Comparison of ENCODE assay signal across 8 cellular contexts in genomic region chr7:69190025-69190424, GRCh38.
"Had no signal": no experiment of that assay in that cellular context is flagged by ENCODE, and none has a peak within 500 bp of the region (broad histone marks: within the 10 kb centered on the region; RNA-seq: fewer than 3 reads in every experiment).

No MANE protein-coding gene starts in this region.

- DNase-seq: H9, HCEC 1CT, IMR-90, KBM-7 had no signal

- ATAC-seq: GM23338 had no signal

- H3K4me2 ChIP-seq: GM23338 had no signal

- H3K27ac ChIP-seq: HL-60 had no signal

- H3K4me3 ChIP-seq: GM23338 had no signal

- H2AFZ ChIP-seq: GM23338 had no signal

- FAIRE-seq: H1, H54 had no signal
